ENCODE assay signal across 29 cellular contexts in the genomic region with DNA sequence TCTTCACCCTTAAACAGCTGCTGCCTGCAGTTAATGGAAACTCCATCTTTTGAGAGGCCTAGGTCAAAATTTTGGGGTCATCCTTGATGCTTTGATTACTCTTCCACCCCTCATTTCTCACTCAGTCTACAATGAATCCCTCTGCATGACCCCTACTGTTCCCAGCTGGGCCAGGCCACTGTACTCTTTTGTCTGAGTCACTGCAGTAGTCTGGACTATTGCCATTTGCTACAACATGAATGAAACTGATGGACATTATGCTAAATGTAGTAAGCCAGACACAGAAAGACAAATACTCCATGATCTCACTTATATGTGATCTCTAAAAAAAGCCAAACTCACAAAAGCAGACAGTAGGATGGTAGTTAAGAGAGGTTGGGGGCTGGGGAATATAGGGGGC. TPM values are rescaled to one million over a fixed set of nuclear protein-coding genes. Genes with fewer than 3 reads are reported as not detected.
DNase-seq lines count a peak whose midpoint lies in the region; ATAC-seq, FAIRE-seq and TF ChIP-seq lines count a peak whose summit lies in the region.
"Had no signal": no experiment of that assay in that cellular context is flagged by ENCODE, and none has a peak within 500 bp of the region (broad histone marks: within the 10 kb centered on the region; RNA-seq: fewer than 3 reads in every experiment).

No MANE protein-coding gene starts in this region.

- H3K4me1 ChIP-seq in astrocyte (ENCODE audit: insufficient read depth, low read length) = no peaks in the 10 kb centered on the region
- H3K4me1 ChIP-seq: BLaER1, neural progenitor cell, tibial nerve had no signal

- H3K27me3 Mint-ChIP-seq in astrocyte (ENCODE audit: low read depth, unreplicated experiment) = no peaks in the 10 kb centered on the region

- no peaks in the 10 kb centered on the region for H4K20me1 ChIP-seq in astrocyte (ENCODE audit: insufficient read depth, low read length)
- H4K20me1 ChIP-seq: BLaER1 had no signal

- no peak overlapping the region for H2AFZ ChIP-seq in astrocyte (ENCODE audit: low read depth, low read length)
- H2AFZ ChIP-seq: GM23338, neural progenitor cell had no signal

- peak; percentile 80 for FAIRE-seq in astrocyte (lab: Jason Lieb, UNC)

- H3K36me3 ChIP-seq in astrocyte (ENCODE audit: insufficient read depth, low read length) = no peaks in the 10 kb centered on the region
- H3K36me3 ChIP-seq: neural progenitor cell, tibial nerve had no signal

- H3K27ac Mint-ChIP-seq in astrocyte (ENCODE audit: unreplicated experiment) = no peak overlapping the region
- H3K27ac Mint-ChIP-seq: activated naive CD8-positive, alpha-beta T cell; activated T-cell treated with anti-CD3 and anti-CD28 coated beads, Interleukin-2, amount 50 U/mL, for 24 hours; GM23338; HFFc6; IgD-negative memory B cell; neural progenitor cell; WTC11 had no signal

- no peak overlapping the region for H3K4me3 Mint-ChIP-seq in astrocyte (ENCODE audit: unreplicated experiment)
- H3K4me3 Mint-ChIP-seq: activated naive CD8-positive, alpha-beta T cell; activated T-cell treated with anti-CD3 and anti-CD28 coated beads, Interleukin-2, amount 50 U/mL, for 24 hours; GM23338; HFFc6; neural progenitor cell; WTC11 had no signal

- TF ChIP-seq CTCF in astrocyte (IDR thresholded peaks at IDR 0.05; ENCODE audit: insufficient read depth, low read depth, low read length) = no peak
- no peak for TF ChIP-seq CTCF in fibroblast of mammary gland (conservative IDR thresholded peaks at IDR 0.05; ENCODE audit: control insufficient read depth, insufficient read depth, low read depth, low read length)

- H3K27ac ChIP-seq in astrocyte (ENCODE audit: low read depth, low read length) = no peak overlapping the region
- H3K27ac ChIP-seq: BLaER1, neural progenitor cell, RWPE1, tibial nerve had no signal

- no peaks in the 10 kb centered on the region for H3K9me3 ChIP-seq in astrocyte (ENCODE audit: insufficient read depth, low read depth, low read length)

- H3K4me3 ChIP-seq in astrocyte (ENCODE audit: insufficient read depth, low read depth, low read length) (no peak overlapping the region), fibroblast of mammary gland (ENCODE audit: control insufficient read depth, low read depth, low read length) (no peak overlapping the region)
- H3K4me3 ChIP-seq: BLaER1, GM23338, neural progenitor cell, tibial nerve had no signal

- H3K9ac ChIP-seq in astrocyte (ENCODE audit: low read length) = no peak overlapping the region
- H3K9ac ChIP-seq: BLaER1, neural progenitor cell had no signal

- peaks cover 1% of the 10 kb centered on the region for H3K36me3 Mint-ChIP-seq in astrocyte (ENCODE audit: low read depth, unreplicated experiment)
- H3K36me3 Mint-ChIP-seq: activated naive CD8-positive, alpha-beta T cell; IgD-negative memory B cell; neural progenitor cell; WTC11 had no signal

- peak; percentile 5 for DNase-seq in ELR (ENCODE audit: low read depth)
- DNase-seq in astrocyte (ENCODE audit: low read depth) = peak; percentile 36
- DNase-seq in fibroblast of mammary gland (ENCODE audit: low read depth) = peak; percentile 5
- peak; percentile 28 for DNase-seq in renal cortical epithelial cell (ENCODE audit: low read depth)
- no peak for DNase-seq in SIG-M5 (lab: John Stamatoyannopoulos, UW)
- DNase-seq: activated CD4-positive, alpha-beta T cell treated with anti-CD3 and anti-CD28 coated beads, Interleukin-2, amount 50 U/mL, for 1 hour; activated effector memory CD4-positive, alpha-beta T cell treated with anti-CD3 and anti-CD28 coated beads, Interleukin-2, amount 50 U/mL, for 16 hours; activated T-cell treated with anti-CD3 and anti-CD28 coated beads, Interleukin-2, amount 50 U/mL, for 24 hours; anterior cingulate cortex; DMS53; HFFc6; hippocampal formation; left colon; mammary epithelial cell; NCI-H1048; NCI-H446 treated with DMSO at 0.1 percent for 48 hours; stimulated activated CD4-positive, alpha-beta T cell treated with anti-CD3 and anti-CD28 coated beads, Interleukin-4, amount 100 ng/mL, for 1 hour had no signal

- no peaks in the 10 kb centered on the region for H3K4me1 Mint-ChIP-seq in astrocyte (ENCODE audit: low read depth, unreplicated experiment)
- H3K4me1 Mint-ChIP-seq: IgD-negative memory B cell, WTC11 had no signal

- no peak overlapping the region for H3K4me2 ChIP-seq in astrocyte (ENCODE audit: low read length)
- H3K4me2 ChIP-seq: BLaER1, GM23338, neural progenitor cell had no signal

- no peaks in the 10 kb centered on the region for H3K27me3 ChIP-seq in astrocyte (ENCODE audit: insufficient read depth, low read length)
- H3K27me3 ChIP-seq: BLaER1, neural progenitor cell, tibial nerve had no signal

- no peaks in the 10 kb centered on the region for H3K79me2 ChIP-seq in astrocyte (ENCODE audit: insufficient read depth, low read length)

- ATAC-seq in HG03378 (IDR thresholded peaks at IDR 0.05; ENCODE audit: unreplicated experiment) = no peak
- no peak for ATAC-seq in activated CD4-positive, CD25-positive, alpha-beta regulatory T cell treated with anti-CD3 and anti-CD28 coated beads, Interleukin-2, amount 50 U/mL, for 24 hours
- ATAC-seq: GM23338, left colon, sciatic nerve, WTC11 had no signal

- H3K9me3 Mint-ChIP-seq in astrocyte (ENCODE audit: unreplicated experiment) = peaks cover 13% of the 10 kb centered on the region

RNA-seq across cellular contexts. Expression of a gene that starts 28.3 kb away (rescaled TPM):
- total RNA-seq in astrocyte = 2.1 and 2.9 TPM in 2 replicates
- 9.7 and 13.6 TPM in 2 replicates for total RNA-seq in renal cortical epithelial cell
- total RNA-seq: T-helper 1 cell treated with Interleukin-12 subunit alpha and Interleukin-12 subunit beta and Interleukin-4 antibody, amounts not matched to agents 30 ng/mL and 1 ng/mL, for 36 hours had no signal
